Comparison of ENCODE assay signal across 18 cellular contexts in the genomic region with DNA sequence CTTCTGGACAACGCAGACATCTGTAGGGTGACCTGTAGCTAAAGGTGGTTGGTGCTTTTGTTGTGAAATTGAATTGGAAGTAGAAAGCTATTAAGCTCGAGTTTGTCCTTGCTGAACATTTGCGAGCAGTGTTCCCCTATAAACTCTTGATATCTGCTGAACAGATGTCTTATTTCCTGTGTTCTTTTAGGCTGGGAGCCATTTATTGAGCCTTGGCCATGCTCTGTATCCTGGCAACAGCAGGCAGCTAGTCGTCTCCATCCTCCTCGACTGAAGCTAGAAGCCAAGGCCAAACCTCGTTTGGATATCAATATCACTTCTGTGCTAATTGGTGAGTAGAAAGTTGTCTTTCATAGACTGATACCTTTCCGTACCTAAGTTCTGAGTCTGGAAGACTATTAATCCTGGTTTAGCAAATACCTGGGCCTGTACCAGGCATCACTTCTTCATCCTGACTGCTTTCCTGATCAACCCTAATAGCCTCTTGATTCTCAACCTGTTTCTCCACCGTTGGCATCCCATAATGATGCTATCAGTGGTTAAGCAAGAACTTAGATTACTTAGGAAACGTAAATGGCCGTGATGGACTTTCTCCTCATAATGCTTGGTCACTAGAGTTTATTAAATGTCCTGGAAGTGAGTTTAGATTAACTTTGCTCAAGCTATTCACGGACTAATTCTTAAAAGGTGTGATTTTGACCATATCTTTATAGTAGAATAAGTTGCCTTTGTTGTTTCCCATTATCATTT.
DNase-seq lines count a peak whose midpoint lies in the region; ATAC-seq, FAIRE-seq and TF ChIP-seq lines count a peak whose summit lies in the region.
"Had no signal": no experiment of that assay in that cellular context is flagged by ENCODE, and none has a peak within 500 bp of the region (broad histone marks: within the 10 kb centered on the region; RNA-seq: fewer than 3 reads in every experiment).

No MANE protein-coding gene starts in this region.

- no peak overlapping the region for H3K27ac ChIP-seq in esophagus muscularis mucosa (replicated peaks in 1 of 4)
- H3K27ac ChIP-seq: HL-60, PC-9 had no signal

- no peak for TF ChIP-seq EP300 in esophagus muscularis mucosa (IDR thresholded peaks at IDR 0.05)

- intact Hi-C loops in Right ventricle myocardium inferior (cut with DNase I) (no loop called here), cardiac septum (cut with DNase I) (no loop called here), esophagus muscularis mucosa (cut with DNase I) (no loop called here)

- FAIRE-seq in GM12892 (lab: Jason Lieb, UNC): no peak
- FAIRE-seq: A204.1, D721Med, H1, K562 had no signal

- ATAC-seq in Right ventricle myocardium inferior: peak; percentile 55
- peak; percentile 58 for ATAC-seq in left lobe of liver
- no peak for ATAC-seq in GM18519 (IDR thresholded peaks at IDR 0.05; ENCODE audit: low FRiP score, unreplicated experiment)
- ATAC-seq: K562 had no signal

- no peak for TF ChIP-seq POLR2A in esophagus muscularis mucosa (IDR thresholded peaks at IDR 0.05; ENCODE audit: low read depth)
- no peak for TF ChIP-seq POLR2A in GM12892 (IDR thresholded peaks at IDR 0.05; ENCODE audit: low read depth, low read length)

- DNase-seq in Right ventricle myocardium inferior (ENCODE audit: missing footprints) (no peak), cardiac septum (ENCODE audit: low spot score) (no peak), esophagus muscularis mucosa (ENCODE audit: extremely low spot score) (peak; percentile 26), left lobe of liver (ENCODE audit: low spot score) (no peak), A172 (ENCODE audit: low spot score) (no peak), GM12892 (ENCODE audit: insufficient read length) (no peak), NCI-H187 treated with DMSO at 0.1 percent for 48 hours (lab: John Stamatoyannopoulos, UW) (no peak)
- DNase-seq: CD4-positive, alpha-beta memory T cell; NCI-H1092 treated with DMSO at 0.1 percent for 48 hours; NCI-H1694; PC-9; SK-N-SH had no signal

- H3K36me3 ChIP-seq in esophagus muscularis mucosa: peaks cover 13 to 78% (median 59%) of the 10 kb centered on the region in 4 donors

- peaks cover 15 to 23% (median 22%) of the 10 kb centered on the region in 4 donors for H3K4me1 ChIP-seq in esophagus muscularis mucosa

- H3K4me3 ChIP-seq in esophagus muscularis mucosa: no peak overlapping the region
- H3K4me3 ChIP-seq: K562, PC-9 had no signal

- H3K27me3 ChIP-seq in esophagus muscularis mucosa: no peaks in the 10 kb centered on the region

- WGBS in esophagus muscularis mucosa: 81% methylated on average over 11 of the region's 11 CpGs

- TF ChIP-seq CTCF in esophagus muscularis mucosa (IDR thresholded peaks at IDR 0.05): no peak

- no peaks in the 10 kb centered on the region for H3K9me3 ChIP-seq in esophagus muscularis mucosa
- H3K9me3 ChIP-seq: SK-N-SH had no signal
